ENCODE assay signal across 8 cellular contexts in genomic region chr5:154446183-154447073, GRCh38. TPM values are rescaled to one million over a fixed set of nuclear protein-coding genes. Genes with fewer than 3 reads are reported as not detected.
A peak's percentile ranks its signal among the peaks of the same experiment; 100 is the strongest.
DNase-seq lines count a peak whose midpoint lies in the region; TF ChIP-seq lines count a peak whose summit lies in the region.

No MANE protein-coding gene starts in this region.

- peak overlapping the region; percentile 75 for H3K4me3 ChIP-seq in H7 (ENCODE audit: insufficient read depth, low read depth, low read length)
- peak overlapping the region; percentile 71 for H3K4me3 ChIP-seq in MM.1S (ENCODE audit: low read length)
- peak overlapping the region; percentile 81 for H3K4me3 ChIP-seq in mucosa of stomach (ENCODE audit: low read length)

- no peaks in the 10 kb centered on the region for H3K9me2 ChIP-seq in MM.1S (replicated peaks; ENCODE audit: insufficient read depth, low read length)

- H3K36me3 ChIP-seq in H7 (replicated peaks; ENCODE audit: control insufficient read depth, insufficient read depth, low read length) (peaks cover 2% of the 10 kb centered on the region), MM.1S (replicated peaks; ENCODE audit: insufficient read depth, low read length) (no peaks in the 10 kb centered on the region), mucosa of stomach (ENCODE audit: control insufficient read depth, insufficient read depth, low read length) (no peaks in the 10 kb centered on the region)

- no peaks in the 10 kb centered on the region; the same call in 1 of the 2 replicates for H4K20me1 ChIP-seq in MM.1S (ENCODE audit: insufficient read depth, low read length)

- H2AFZ ChIP-seq in MM.1S (ENCODE audit: low read length), result peak overlapping the region; percentile 77

- H3K9ac ChIP-seq in MM.1S (ENCODE audit: low read length), result peak overlapping the region; percentile 68; the same call in 1 of the 2 replicates
- peak overlapping the region; percentile 80 for H3K9ac ChIP-seq in mucosa of stomach (ENCODE audit: low read length)

- no peak for TF ChIP-seq POLR2A in erythroblast (IDR thresholded peaks at IDR 0.05; ENCODE audit: low read length)

- H3K4me1 ChIP-seq in MM.1S (ENCODE audit: low read length), result peaks cover 4% of the 10 kb centered on the region
- peaks cover 24% of the 10 kb centered on the region for H3K4me1 ChIP-seq in mucosa of stomach (ENCODE audit: control insufficient read depth, insufficient read depth, low read length)

- peak overlapping the region; percentile 98 for H3K4me2 ChIP-seq in MM.1S (ENCODE audit: low read depth, low read length)

- no peak for TF ChIP-seq CTCF in MM.1S (IDR thresholded peaks at IDR 0.05; ENCODE audit: low read length)

- DNase-seq in GM03348 (ENCODE audit: low spot score), result peak; percentile 79
- peak; percentile 87 for DNase-seq in H7
- peak; percentile 29 for DNase-seq in MM.1S
- DNase-seq in activated T-cell treated with anti-CD3 and anti-CD28 coated beads, Interleukin-2, amount 50 U/mL, for 1 hour, result peak; percentile 56
- peak; percentile 52 to 76 for DNase-seq in erythroblast (lab: John Stamatoyannopoulos, UW)
- peak in 5 of 6 experiments; percentile 19 to 75 (median 35) for DNase-seq in stimulated activated naive CD4-positive, alpha-beta T cell (lab: John Stamatoyannopoulos, UW)
- no peak for DNase-seq in MV-4-11 (lab: John Stamatoyannopoulos, UW)

- no peak overlapping the region for H3K27ac ChIP-seq in MM.1S (ENCODE audit: low read length)

- H3K27me3 ChIP-seq in H7 (ENCODE audit: control insufficient read depth, insufficient read depth, low read length), result peaks cover 2% of the 10 kb centered on the region; the same call in 1 of the 2 replicates
- H3K27me3 ChIP-seq in MM.1S (replicated peaks; ENCODE audit: insufficient read depth, low read length), result no peaks in the 10 kb centered on the region
- H3K27me3 ChIP-seq in mucosa of stomach (ENCODE audit: control insufficient read depth, insufficient read depth, low read length), result no peaks in the 10 kb centered on the region

- 0 out of 2 replicates have a peak, but pooled peaks cover 6% of the 10 kb centered on the region for H3F3A ChIP-seq in MM.1S (ENCODE audit: insufficient read depth, low read length)

- H3K9me3 ChIP-seq in MM.1S (replicated peaks; ENCODE audit: insufficient read depth, low read length) (no peaks in the 10 kb centered on the region), mucosa of stomach (ENCODE audit: control insufficient read depth, low read length) (no peaks in the 10 kb centered on the region)

- peaks cover 46% of the 10 kb centered on the region for H3K79me2 ChIP-seq in MM.1S (ENCODE audit: low read length)

RNA-seq across cellular contexts. Expression of gene SAP30L, which starts 0.6 kb away (rescaled TPM):
- total RNA-seq in H7 (2014; rRNA removed; shearing (Covaris generic)), result 14.3 and 22.3 TPM in 2 replicates

RNA-seq across cellular contexts. Expression of gene HAND1, which starts 31.6 kb away (rescaled TPM):
- total RNA-seq in H7 (2014; rRNA removed; shearing (Covaris generic)), result not detected in 2 replicates
